ENCODE assay signal across 32 cellular contexts in the genomic region with DNA sequence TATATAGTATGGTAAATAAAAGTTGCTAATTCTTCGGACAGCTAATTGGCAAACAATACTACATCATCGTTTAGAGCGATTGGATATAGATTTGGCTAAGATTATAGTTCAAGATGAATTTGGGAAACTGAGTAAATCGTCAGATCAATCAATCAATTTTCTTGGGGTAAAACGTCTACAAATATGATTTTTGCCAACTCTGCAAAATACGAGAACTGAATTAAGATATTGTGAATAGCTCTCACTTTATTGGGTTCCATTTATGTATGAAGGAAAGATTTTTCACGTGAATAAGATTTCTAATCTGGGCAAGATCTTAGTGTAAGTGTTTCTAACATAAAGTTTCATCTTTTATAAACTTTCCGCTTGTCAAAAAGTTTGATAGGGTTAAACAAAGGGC.
"Had no signal": no experiment of that assay in that cellular context is flagged by ENCODE, and none has a peak within 500 bp of the region (broad histone marks: within the 10 kb centered on the region; RNA-seq: fewer than 3 reads in every experiment).

No MANE protein-coding gene starts in this region.

- H2AFZ ChIP-seq: PC-9 had no signal

- H3K27me3 ChIP-seq: brain microvascular endothelial cell had no signal

- H3K36me3 ChIP-seq: brain microvascular endothelial cell, WERI-Rb-1 had no signal

- H3K27ac ChIP-seq: PC-9, RWPE1, WERI-Rb-1 had no signal

- FAIRE-seq: RCC 7860 had no signal

- ATAC-seq: activated CD8-positive, alpha-beta memory T cell treated with anti-CD3 and anti-CD28 coated beads, Interleukin-2, amount 10 ng/mL, durations not matched to agents 7 days and 5 days; Right ventricle myocardium inferior had no signal

- DNase-seq: activated CD4-positive, alpha-beta memory T cell treated with anti-CD3 and anti-CD28 coated beads, Interleukin-2, amount 10 ng/mL, durations not matched to agents 7 days and 5 days; activated CD4-positive, alpha-beta T cell treated with anti-CD3 and anti-CD28 coated beads for 1 hour; activated CD4-positive, alpha-beta T cell treated with anti-CD3 and anti-CD28 coated beads for 48 hours; activated CD4-positive, CD25-positive, alpha-beta regulatory T cell; activated CD8-positive, alpha-beta memory T cell treated with anti-CD3 and anti-CD28 coated beads for 24 hours; activated CD8-positive, alpha-beta memory T cell treated with anti-CD3 and anti-CD28 coated beads, Interleukin-2, amount 10 ng/mL, durations not matched to agents 7 days and 5 days; activated CD8-positive, alpha-beta memory T cell treated with anti-CD3 and anti-CD28 coated beads, Interleukin-2, amount 50 U/mL, for 48 hours; activated effector memory CD4-positive, alpha-beta T cell treated with Interleukin-2 at 50 U/mL for 16 hours; activated naive CD4-positive, alpha-beta T cell treated with anti-CD3 and anti-CD28 coated beads, Interleukin-2, amount 50 U/mL, for 16 hours; activated naive CD8-positive, alpha-beta T cell treated with anti-CD3 and anti-CD28 coated beads for 36 hours; activated T-cell treated with anti-CD3 and anti-CD28 coated beads, Interleukin-2, amount 50 U/mL, for 48 hours; amniotic stem cell; aorta; brain microvascular endothelial cell; central memory CD4-positive, alpha-beta T cell; Karpas-422; NCI-H1105; NCI-H1417 treated with DMSO at 0.1 percent for 48 hours; NCI-H187 treated with DMSO at 0.1 percent for 48 hours; NCI-H2081 treated with DMSO at 0.1 percent for 48 hours; NCI-H345; NCI-H524 treated with DMSO at 0.1 percent for 48 hours; NK-92 treated with Interleukin-12 subunit alpha and Interleukin-12 subunit beta, amount 100 ng/mL, for 24 hours; PC-9; SIG-M5; SW 1271; T-helper 1 cell; T-helper 9 cell; WERI-Rb-1 had no signal

- H3K4me3 ChIP-seq: PC-9 had no signal

- H3K4me2 ChIP-seq: PC-9 had no signal
